23 cellular contexts compared by ENCODE assay signal in the genomic region with DNA sequence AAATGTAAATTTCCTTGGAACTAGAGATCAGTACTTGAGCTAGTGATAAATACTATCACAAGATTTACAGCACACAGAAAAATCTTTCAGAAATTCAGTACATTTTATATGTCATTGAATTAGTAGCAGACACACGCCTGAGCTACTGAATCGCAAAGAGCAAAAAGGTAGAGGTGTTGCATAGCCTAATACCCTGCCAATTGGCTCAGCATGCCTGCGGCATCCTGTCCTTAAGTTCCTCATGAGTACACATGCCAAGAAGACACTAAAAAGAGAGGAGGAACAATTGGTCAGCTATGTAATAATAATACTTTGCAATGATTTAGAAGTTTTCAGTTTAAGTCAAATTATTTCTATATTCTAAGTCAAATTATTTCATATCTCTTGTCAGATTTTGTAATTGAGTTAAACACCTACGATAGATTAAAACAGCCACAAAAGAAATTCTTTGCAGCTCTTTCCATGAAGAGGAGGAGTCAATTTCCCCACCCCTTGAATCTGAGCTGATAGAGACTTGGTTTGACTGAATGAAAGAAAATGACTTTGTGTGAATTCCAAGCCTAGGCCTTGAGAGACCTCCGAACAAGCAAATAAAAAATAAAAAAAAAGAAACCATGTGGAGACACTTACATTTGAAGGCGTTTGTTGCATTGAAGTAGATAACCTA.
"Had no signal": no experiment of that assay in that cellular context is flagged by ENCODE, and none has a peak within 500 bp of the region (broad histone marks: within the 10 kb centered on the region; RNA-seq: fewer than 3 reads in every experiment).

No MANE protein-coding gene starts in this region.

- H3K27me3 ChIP-seq: adrenal gland, ascending aorta, brain microvascular endothelial cell, neutrophil, ovary, spleen, testis, uterus had no signal

- DNase-seq: activated CD4-positive, alpha-beta T cell treated with anti-CD3 and anti-CD28 coated beads for 4 hours; activated CD4-positive, alpha-beta T cell treated with anti-CD3 and anti-CD28 coated beads, Interleukin-2, amount 50 U/mL, for 48 hours; activated CD4-positive, CD25-positive, alpha-beta regulatory T cell; activated CD8-positive, alpha-beta memory T cell treated with anti-CD3 and anti-CD28 coated beads, Interleukin-2, amount 50 U/mL, for 48 hours; activated naive CD4-positive, alpha-beta T cell; activated T-cell treated with anti-CD3 and anti-CD28 coated beads, Interleukin-2, amount 50 U/mL, for 4 hours; adrenal gland; brain microvascular endothelial cell; central memory CD4-positive, alpha-beta T cell; effector memory CD8-positive, alpha-beta T cell; lower lobe of right lung; naive thymus-derived CD8-positive, alpha-beta T cell; ovary; spleen; stimulated activated CD4-positive, alpha-beta T cell treated with anti-CD3 and anti-CD28 coated beads, Interleukin-4, amount 100 ng/mL, for 1 hour; stimulated activated naive CD4-positive, alpha-beta T cell; T1000; testis; trophoblast cell; uterus had no signal

- H3K9me3 ChIP-seq: adrenal gland, ascending aorta, lower lobe of right lung, neutrophil, ovary, prostate gland, spleen, testis, uterus had no signal

- H3K4me3 ChIP-seq: adrenal gland, ascending aorta, lower lobe of right lung, ovary, prostate gland, spleen, testis, uterus had no signal

- H3K27ac ChIP-seq: adrenal gland, ascending aorta, brain microvascular endothelial cell, lower lobe of right lung, neutrophil, ovary, prostate gland, spleen, testis, uterus had no signal

- ATAC-seq: activated T-cell treated with anti-CD3 and anti-CD28 coated beads, Interleukin-2, amount 50 U/mL, for 4 hours; effector memory CD8-positive, alpha-beta T cell; naive thymus-derived CD8-positive, alpha-beta T cell had no signal

- H3K36me3 ChIP-seq: adrenal gland, ascending aorta, brain microvascular endothelial cell, lower lobe of right lung, neutrophil, ovary, prostate gland, spleen, uterus had no signal

- H3K4me1 ChIP-seq: adrenal gland, ascending aorta, lower lobe of right lung, prostate gland, spleen, testis, uterus had no signal
